In genomic region chr17:81317436-81317821, GRCh38 we compare ENCODE assay signal across 21 cellular contexts. TPM values are rescaled to one million over a fixed set of nuclear protein-coding genes. Genes with fewer than 3 reads are reported as not detected.
DNase-seq lines count a peak whose midpoint lies in the region; ATAC-seq and TF ChIP-seq lines count a peak whose summit lies in the region.
"Had no signal": no experiment of that assay in that cellular context is flagged by ENCODE, and none has a peak within 500 bp of the region (broad histone marks: within the 10 kb centered on the region; RNA-seq: fewer than 3 reads in every experiment).

No MANE protein-coding gene starts in this region.

- intact Hi-C loops in HCT116 (cut with micrococcal nuclease), result no loop called here

- TF ChIP-seq POLR2A in HCT116 (IDR thresholded peaks at IDR 0.05; ENCODE audit: borderline replicate concordance, extremely low read depth, insufficient read depth, insufficient read length), result no peak

- H3K4me3 ChIP-seq in HCT116 (replicated peaks in 1 of 2; ENCODE audit: low read depth in 1 of 2, low read length in 2 of 2), result no peak overlapping the region
- no peak overlapping the region for H3K4me3 ChIP-seq in mesendoderm (ENCODE audit: low read length)
- no peak overlapping the region for H3K4me3 ChIP-seq in Karpas-422 (ENCODE audit: low read length)
- H3K4me3 ChIP-seq: A549 had no signal

- H3K27ac ChIP-seq in HCT116 (ENCODE audit: low read depth, low read length) (no peak overlapping the region), mesendoderm (ENCODE audit: low read depth, low read length) (no peak overlapping the region), Karpas-422 (ENCODE audit: low read length) (no peak overlapping the region)
- H3K27ac ChIP-seq: A549 had no signal

- POLR2A ChIA-PET in HCT116 (lab: Charles Lee), result interaction anchor here (0.6 to 1.4 kb wide), 2 partner anchors 12 to 18 kb away, joined by 3 to 5 read pairs; no protein-coding TSS in a partner anchor

- H3K9ac ChIP-seq in HCT116 (ENCODE audit: low read length) (no peak overlapping the region), mesendoderm (ENCODE audit: low read length) (no peak overlapping the region), Karpas-422 (ENCODE audit: low read length) (no peak overlapping the region)

- H2BK120ac ChIP-seq in mesendoderm (ENCODE audit: low read depth, low read length), result no peak overlapping the region

- no peaks in the 10 kb centered on the region for H4K20me1 ChIP-seq in HCT116 (ENCODE audit: insufficient read depth)
- no peaks in the 10 kb centered on the region for H4K20me1 ChIP-seq in Karpas-422 (ENCODE audit: insufficient read depth, low read depth, low read length)

- H3K79me1 ChIP-seq in mesendoderm (ENCODE audit: low read length), result no peaks in the 10 kb centered on the region

- no peak overlapping the region for H4K8ac ChIP-seq in mesendoderm (ENCODE audit: low read depth, low read length)

- no peak overlapping the region for H2AFZ ChIP-seq in HCT116 (ENCODE audit: low read depth, low read length, poor library complexity, severe bottlenecking)
- H2AFZ ChIP-seq in Karpas-422 (ENCODE audit: low read length), result no peak overlapping the region

- H3K18ac ChIP-seq in mesendoderm (ENCODE audit: low read length), result no peak overlapping the region

- H3K27me3 ChIP-seq in HCT116 (ENCODE audit: insufficient read depth, low read length), result no peaks in the 10 kb centered on the region
- no peaks in the 10 kb centered on the region for H3K27me3 ChIP-seq in mesendoderm (ENCODE audit: insufficient read depth, low read length, poor library complexity)
- H3K27me3 ChIP-seq in Karpas-422 (ENCODE audit: low read length), result no peaks in the 10 kb centered on the region

- peak overlapping the region; percentile 25 for H3K56ac ChIP-seq in mesendoderm (ENCODE audit: low read length)

- H3K36me3 ChIP-seq in HCT116 (ENCODE audit: control insufficient read depth in 1 of 2, insufficient read depth in 2 of 2, low read length in 2 of 2) (no peaks in the 10 kb centered on the region), mesendoderm (ENCODE audit: control insufficient read depth, insufficient read depth, low read length) (no peaks in the 10 kb centered on the region), Karpas-422 (ENCODE audit: insufficient read depth, low read length) (no peaks in the 10 kb centered on the region)

- peak overlapping the region in 1 of 5 experiments; percentile 7 for H3K4me3 Mint-ChIP-seq in brain
- H3K4me3 Mint-ChIP-seq: CD4-positive, alpha-beta memory T cell; HFFc6 had no signal

- H3K4me1 ChIP-seq in HCT116 (ENCODE audit: control insufficient read depth in 1 of 2, insufficient read depth in 2 of 2, low read length in 2 of 2), result peaks cover 15% of the 10 kb centered on the region in 2 experiments
- no peaks in the 10 kb centered on the region for H3K4me1 ChIP-seq in mesendoderm (ENCODE audit: control insufficient read depth, low read depth, low read length)
- H3K4me1 ChIP-seq in Karpas-422 (ENCODE audit: low read length), result no peaks in the 10 kb centered on the region
- H3K4me1 ChIP-seq: A549 had no signal

- H3K4me1 Mint-ChIP-seq in brain, result peaks cover 36% of the 10 kb centered on the region
- H3K4me1 Mint-ChIP-seq: CD4-positive, alpha-beta memory T cell had no signal

- H3K27me3 Mint-ChIP-seq in brain, result peaks cover 4% of the 10 kb centered on the region

- peak overlapping the region in 3 of 5 experiments; percentile 60 to 91 (median 75) for H3K27ac Mint-ChIP-seq in brain
- H3K27ac Mint-ChIP-seq: CD4-positive, alpha-beta memory T cell; HFFc6 had no signal

- H3K9me3 Mint-ChIP-seq in brain, result no peaks in the 10 kb centered on the region
- H3K9me3 Mint-ChIP-seq: HFFc6 had no signal

- TF ChIP-seq CTCF in HCT116 (IDR thresholded peaks at IDR 0.05 in 2 of 3, conservative IDR thresholded peaks at IDR 0.05 in 1 of 3; ENCODE audit: borderline replicate concordance in 1 of 3, insufficient read depth in 1 of 3, low read depth in 2 of 3, low read length in 2 of 3) (no peak), brain (conservative IDR thresholded peaks at IDR 0.05) (no peak)

- peak overlapping the region; percentile 46; the same call in 1 of the 2 replicates for H3K4me2 ChIP-seq in HCT116 (ENCODE audit: low read length)
- H3K4me2 ChIP-seq in mesendoderm (ENCODE audit: low read length), result no peak overlapping the region
- H3K4me2 ChIP-seq in Karpas-422 (ENCODE audit: low read depth, low read length, poor library complexity, severe bottlenecking), result no peak overlapping the region
- H3K4me2 ChIP-seq: A549 had no signal

- TF ChIP-seq RAD21 in HCT116 (IDR thresholded peaks at IDR 0.05; ENCODE audit: low read depth), result no peak

- RAD21 ChIA-PET in HCT116 (lab: Charles Lee; ENCODE audit: low non-redundant PET in 1 of 2, low total read pairs in 2 of 2, uncharacterized antibody in 2 of 2, unreplicated experiment in 2 of 2), result no interaction called here

- no peaks in the 10 kb centered on the region for H3K36me3 Mint-ChIP-seq in brain
- H3K36me3 Mint-ChIP-seq: CD4-positive, alpha-beta memory T cell had no signal

- H2AK5ac ChIP-seq in mesendoderm (ENCODE audit: low read length), result no peak overlapping the region

- ATAC-seq in HCT116, result no peak
- ATAC-seq: A549 had no signal

- DNase-seq in NCI-H524 (lab: John Stamatoyannopoulos, UW) (peak; percentile 39 to 62), NCI-H524 treated with DMSO at 0.1 percent for 48 hours (lab: John Stamatoyannopoulos, UW) (no peak), HCT116 (ENCODE audit: low read depth, low spot score) (no peak), mesendoderm (no peak), HT-29 (ENCODE audit: low spot score) (no peak), AML-193 (lab: John Stamatoyannopoulos, UW) (no peak), Karpas-422 (no peak)
- DNase-seq: 8988T, ACHN, C1 segment of cervical spinal cord, Calu3, COR-L47, DMS53, DMS79 treated with DMSO at 0.1 percent for 48 hours, GF-D8, GOT3, HCEC 1CT, HFFc6 had no signal

- H3K23ac ChIP-seq in mesendoderm (ENCODE audit: low read length), result no peak overlapping the region

- no peak overlapping the region for H2BK5ac ChIP-seq in mesendoderm (ENCODE audit: low read length)

- H3K9me2 ChIP-seq in HCT116 (ENCODE audit: insufficient read depth), result no peaks in the 10 kb centered on the region
- H3K9me2 ChIP-seq in Karpas-422 (replicated peaks; ENCODE audit: insufficient read depth, low read length), result no peaks in the 10 kb centered on the region

- H3K4ac ChIP-seq in mesendoderm (ENCODE audit: low read depth, low read length), result no peak overlapping the region

- BruUV-seq in HCT116 (replicated peaks; lab: Mats Ljungman, UMichigan), result no TSS peak

- no CpG with 5 or more reads among the region's 12 CpGs for WGBS in mesendoderm (ENCODE audit: extremely low coverage, insufficient coverage, low lambda C conversion rate)

- H3K79me2 ChIP-seq in HCT116 (ENCODE audit: insufficient read depth, low read length), result no peaks in the 10 kb centered on the region
- H3K79me2 ChIP-seq in mesendoderm (ENCODE audit: control insufficient read depth, insufficient read depth, low read length), result no peaks in the 10 kb centered on the region
- H3K79me2 ChIP-seq in Karpas-422 (ENCODE audit: low read length), result no peaks in the 10 kb centered on the region

- no peak overlapping the region for H4K5ac ChIP-seq in mesendoderm (ENCODE audit: low read length)

- CTCF ChIA-PET in HCT116 (lab: Charles Lee), result interaction anchor here (1.3 kb wide), 1 partner anchor 155 kb away, joined by 3 read pairs; no protein-coding TSS in a partner anchor

- no peaks in the 10 kb centered on the region for H3K9me3 ChIP-seq in HCT116 (ENCODE audit: control insufficient read depth in 1 of 2, insufficient read depth in 1 of 2, low read depth in 1 of 2, low read length in 2 of 2)
- H3K9me3 ChIP-seq in Karpas-422 (ENCODE audit: low read length), result no peaks in the 10 kb centered on the region
- H3K9me3 ChIP-seq: A549 had no signal

- no peak overlapping the region for H2BK15ac ChIP-seq in mesendoderm (replicated peaks; ENCODE audit: low read depth)

TF ChIP-seq in HCT116, 20 proteins besides CTCF, POLR2A, EP300 and RAD21 (continues in another document):
- TF ChIP-seq CBX3 (IDR thresholded peaks at IDR 0.05; ENCODE audit: low read depth) (no peak), EZH2phosphoT487 (IDR thresholded peaks at IDR 0.05; ENCODE audit: borderline replicate concordance) (no peak), SP1 (IDR thresholded peaks at IDR 0.05; ENCODE audit: low read depth) (no peak), SRF (IDR thresholded peaks at IDR 0.05; ENCODE audit: low read depth) (no peak), EZH2 (IDR thresholded peaks at IDR 0.05) (no peak), ATF3 (IDR thresholded peaks at IDR 0.05) (no peak), ELF1 (IDR thresholded peaks at IDR 0.05; ENCODE audit: borderline replicate concordance, low read depth) (no peak), EGR1 (IDR thresholded peaks at IDR 0.05; ENCODE audit: low read depth) (no peak), POLR2AphosphoS5 (IDR thresholded peaks at IDR 0.05; ENCODE audit: low read depth, low read length) (no peak)

RNA-seq across cellular contexts. Expression of gene SLC38A10, which starts 22.3 kb away (rescaled TPM):
- total RNA-seq in HCT116 (2021; ENCODE audit: unreplicated experiment), result 109 TPM
- 75.0 and 96.2 TPM in 2 replicates for polyA plus RNA-seq in HCT116 (2012)
- 38.7 TPM for polyA plus RNA-seq in brain (ENCODE audit: insufficient read depth, low read depth, low replicate concordance)
- polyA plus RNA-seq in mesendoderm (2013, experiment 1 of 2), result 13.2 TPM
- polyA plus RNA-seq in mesendoderm (2013, experiment 2 of 2), result 13.7 TPM
- 109 and 116 TPM in 2 replicates for total RNA-seq in HT-29 (2014; rRNA removed; shearing (Covaris generic))
- 20.8 and 48.8 TPM in 2 replicates for total RNA-seq in Karpas-422 (2014; rRNA removed; shearing (Covaris generic); ENCODE audit: low replicate concordance)

Comparison
In these comparisons a context has a peak if more than half of its experiments do, and no peak if none do; other contexts are left out.
1. DNase-seq: peak in NCI-H524 (2 of 2); none in NCI-H524 treated with DMSO at 0.1 percent for 48 hours (single experiment), HCT116 (single experiment), mesendoderm (single experiment), HT-29 (single experiment), AML-193 (0 of 2) and Karpas-422 (single experiment).